ENCODE assay signal across 1 cellular context in genomic region chr19:41225238-41226052, GRCh38.
TF ChIP-seq lines count a peak whose summit lies in the region.

No MANE protein-coding gene starts in this region.

TF ChIP-seq in HEK293, 187 proteins besides CTCF, POLR2A, EP300 and RAD21 (continued from another document and continues in another):
- no peak for TF ChIP-seq ZNF266 (tag by site-specific recombination; IDR thresholded peaks at IDR 0.05; ENCODE audit: low read depth)
- TF ChIP-seq, protein P1, sequence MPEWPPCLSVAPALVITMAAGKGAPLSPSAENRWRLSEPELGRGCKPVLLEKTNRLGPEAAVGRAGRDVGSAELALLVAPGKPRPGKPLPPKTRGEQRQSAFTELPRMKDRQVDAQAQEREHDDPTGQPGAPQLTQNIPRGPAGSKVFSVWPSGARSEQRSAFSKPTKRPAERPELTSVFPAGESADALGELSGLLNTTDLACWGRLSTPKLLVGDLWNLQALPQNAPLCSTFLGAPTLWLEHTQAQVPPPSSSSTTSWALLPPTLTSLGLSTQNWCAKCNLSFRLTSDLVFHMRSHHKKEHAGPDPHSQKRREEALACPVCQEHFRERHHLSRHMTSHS (tag by site-specific recombination; IDR thresholded peaks at IDR 0.05) = no peak
- no peak for TF ChIP-seq YY1 (tag by site-specific recombination; IDR thresholded peaks at IDR 0.05)
- TF ChIP-seq YY2 (tag by site-specific recombination; IDR thresholded peaks at IDR 0.05) = 0 out of 2 replicates have a peak, but pooled peaks have one; percentile 7
- no peak for TF ChIP-seq ZNF391 (tag by site-specific recombination; IDR thresholded peaks at IDR 0.05; ENCODE audit: borderline replicate concordance, low read depth)
- TF ChIP-seq ZNF449 (tag by site-specific recombination; IDR thresholded peaks at IDR 0.05) = no peak
- no peak for TF ChIP-seq ZNF202 (tag by site-specific recombination; IDR thresholded peaks at IDR 0.05; ENCODE audit: borderline replicate concordance)
- TF ChIP-seq ZNF350 (tag by site-specific recombination; IDR thresholded peaks at IDR 0.05) = no peak
- peak; percentile 75 for TF ChIP-seq PRDM10 (tag by site-specific recombination; IDR thresholded peaks at IDR 0.05)
- TF ChIP-seq, protein P2, sequence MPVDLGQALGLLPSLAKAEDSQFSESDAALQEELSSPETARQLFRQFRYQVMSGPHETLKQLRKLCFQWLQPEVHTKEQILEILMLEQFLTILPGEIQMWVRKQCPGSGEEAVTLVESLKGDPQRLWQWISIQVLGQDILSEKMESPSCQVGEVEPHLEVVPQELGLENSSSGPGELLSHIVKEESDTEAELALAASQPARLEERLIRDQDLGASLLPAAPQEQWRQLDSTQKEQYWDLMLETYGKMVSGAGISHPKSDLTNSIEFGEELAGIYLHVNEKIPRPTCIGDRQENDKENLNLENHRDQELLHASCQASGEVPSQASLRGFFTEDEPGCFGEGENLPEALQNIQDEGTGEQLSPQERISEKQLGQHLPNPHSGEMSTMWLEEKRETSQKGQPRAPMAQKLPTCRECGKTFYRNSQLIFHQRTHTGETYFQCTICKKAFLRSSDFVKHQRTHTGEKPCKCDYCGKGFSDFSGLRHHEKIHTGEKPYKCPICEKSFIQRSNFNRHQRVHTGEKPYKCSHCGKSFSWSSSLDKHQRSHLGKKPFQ (tag by site-specific recombination; IDR thresholded peaks at IDR 0.05) = no peak
- peak; percentile 79; the same call in 1 of the 2 replicates for TF ChIP-seq WT1 (tag by site-specific recombination; IDR thresholded peaks at IDR 0.05)
- TF ChIP-seq, protein P3, sequence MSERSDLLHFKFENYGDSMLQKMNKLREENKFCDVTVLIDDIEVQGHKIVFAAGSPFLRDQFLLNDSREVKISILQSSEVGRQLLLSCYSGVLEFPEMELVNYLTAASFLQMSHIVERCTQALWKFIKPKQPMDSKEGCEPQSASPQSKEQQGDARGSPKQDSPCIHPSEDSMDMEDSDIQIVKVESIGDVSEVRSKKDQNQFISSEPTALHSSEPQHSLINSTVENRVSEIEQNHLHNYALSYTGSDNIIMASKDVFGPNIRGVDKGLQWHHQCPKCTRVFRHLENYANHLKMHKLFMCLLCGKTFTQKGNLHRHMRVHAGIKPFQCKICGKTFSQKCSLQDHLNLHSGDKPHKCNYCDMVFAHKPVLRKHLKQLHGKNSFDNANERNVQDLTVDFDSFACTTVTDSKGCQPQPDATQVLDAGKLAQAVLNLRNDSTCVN (tag by site-specific recombination; optimal IDR thresholded peaks at IDR 0.05) = no peak
- peak; percentile 99 for TF ChIP-seq SP7 (tag by site-specific recombination; IDR thresholded peaks at IDR 0.05)
- TF ChIP-seq ZNF404 (tag by site-specific recombination; IDR thresholded peaks at IDR 0.05) = no peak
- TF ChIP-seq ZFP3 (tag by site-specific recombination; IDR thresholded peaks at IDR 0.05; ENCODE audit: low read depth) = no peak
- TF ChIP-seq, protein P4, sequence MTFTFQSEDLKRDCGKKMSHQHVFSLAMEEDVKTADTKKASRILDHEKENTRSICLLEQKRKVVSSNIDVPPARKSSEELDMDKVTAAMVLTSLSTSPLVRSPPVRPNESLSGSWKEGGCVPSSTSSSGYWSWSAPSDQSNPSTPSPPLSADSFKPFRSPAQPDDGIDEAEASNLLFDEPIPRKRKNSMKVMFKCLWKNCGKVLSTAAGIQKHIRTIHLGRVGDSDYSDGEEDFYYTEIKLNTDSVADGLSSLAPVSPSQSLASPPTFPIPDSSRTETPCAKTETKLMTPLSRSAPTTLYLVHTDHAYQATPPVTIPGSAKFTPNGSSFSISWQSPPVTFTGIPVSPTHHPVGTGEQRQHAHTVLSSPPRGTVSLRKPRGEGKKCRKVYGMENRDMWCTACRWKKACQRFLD (tag by site-specific recombination; IDR thresholded peaks at IDR 0.05) = no peak
- TF ChIP-seq SCRT2 (tag by site-specific recombination; IDR thresholded peaks at IDR 0.05) = no peak
- no peak for TF ChIP-seq ZNF830 (tag by site-specific recombination; IDR thresholded peaks at IDR 0.05; ENCODE audit: low read depth)
- no peak for TF ChIP-seq ZNF354C (tag by site-specific recombination; IDR thresholded peaks at IDR 0.05; ENCODE audit: borderline replicate concordance, low read depth)
- peak; percentile 71 for TF ChIP-seq ZBTB17 (tag by site-specific recombination; IDR thresholded peaks at IDR 0.05)
- TF ChIP-seq ZNF701 (tag by site-specific recombination; IDR thresholded peaks at IDR 0.05) = no peak
- TF ChIP-seq ZNF776 (tag by site-specific recombination; IDR thresholded peaks at IDR 0.05; ENCODE audit: borderline replicate concordance) = no peak
- no peak for TF ChIP-seq ELK4 (IDR thresholded peaks at IDR 0.05; ENCODE audit: borderline replicate concordance, low read depth, low read length)
- TF ChIP-seq ZNF335 (tag by site-specific recombination; conservative IDR thresholded peaks at IDR 0.05) = no peak
- no peak for TF ChIP-seq ZNF558 (tag by site-specific recombination; IDR thresholded peaks at IDR 0.05)
- TF ChIP-seq ZNF777 (tag by site-specific recombination; IDR thresholded peaks at IDR 0.05; ENCODE audit: borderline replicate concordance) = peak; percentile 14; the same call in 1 of the 2 replicates
- peak; percentile 60 for TF ChIP-seq ZNF324 (tag by site-specific recombination; IDR thresholded peaks at IDR 0.05)
- TF ChIP-seq TRIM28 (IDR thresholded peaks at IDR 0.05; ENCODE audit: borderline replicate concordance, low read length) = no peak
- TF ChIP-seq EGR2 (tag by site-specific recombination; IDR thresholded peaks at IDR 0.05; ENCODE audit: low read depth) = peak; percentile 87; the same call in 1 of the 2 replicates
- TF ChIP-seq, protein P5, sequence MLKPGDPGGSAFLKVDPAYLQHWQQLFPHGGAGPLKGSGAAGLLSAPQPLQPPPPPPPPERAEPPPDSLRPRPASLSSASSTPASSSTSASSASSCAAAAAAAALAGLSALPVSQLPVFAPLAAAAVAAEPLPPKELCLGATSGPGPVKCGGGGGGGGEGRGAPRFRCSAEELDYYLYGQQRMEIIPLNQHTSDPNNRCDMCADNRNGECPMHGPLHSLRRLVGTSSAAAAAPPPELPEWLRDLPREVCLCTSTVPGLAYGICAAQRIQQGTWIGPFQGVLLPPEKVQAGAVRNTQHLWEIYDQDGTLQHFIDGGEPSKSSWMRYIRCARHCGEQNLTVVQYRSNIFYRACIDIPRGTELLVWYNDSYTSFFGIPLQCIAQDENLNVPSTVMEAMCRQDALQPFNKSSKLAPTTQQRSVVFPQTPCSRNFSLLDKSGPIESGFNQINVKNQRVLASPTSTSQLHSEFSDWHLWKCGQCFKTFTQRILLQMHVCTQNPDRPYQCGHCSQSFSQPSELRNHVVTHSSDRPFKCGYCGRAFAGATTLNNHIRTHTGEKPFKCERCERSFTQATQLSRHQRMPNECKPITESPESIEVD (tag by site-specific recombination; IDR thresholded peaks at IDR 0.05) = no peak
- no peak for TF ChIP-seq ZNF26 (tag by site-specific recombination; IDR thresholded peaks at IDR 0.05)
- no peak for TF ChIP-seq SCRT1 (tag by site-specific recombination; IDR thresholded peaks at IDR 0.05; ENCODE audit: borderline replicate concordance)
- TF ChIP-seq ZNF221 (tag by site-specific recombination; IDR thresholded peaks at IDR 0.05; ENCODE audit: borderline replicate concordance) = no peak
- no peak for TF ChIP-seq ZNF76 (tag by site-specific recombination; IDR thresholded peaks at IDR 0.05; ENCODE audit: borderline replicate concordance, low read depth)
- TF ChIP-seq ZNF654 (tag by site-specific recombination; IDR thresholded peaks at IDR 0.05; ENCODE audit: low read depth) = no peak
- no peak for TF ChIP-seq ZNF513 (tag by site-specific recombination; IDR thresholded peaks at IDR 0.05)
- no peak for TF ChIP-seq TSHZ1 (tag by site-specific recombination; IDR thresholded peaks at IDR 0.05; ENCODE audit: borderline replicate concordance)
- no peak for TF ChIP-seq KLF16 (tag by site-specific recombination; IDR thresholded peaks at IDR 0.05)
- no peak for TF ChIP-seq ZNF560 (tag by site-specific recombination; IDR thresholded peaks at IDR 0.05; ENCODE audit: borderline replicate concordance)
- TF ChIP-seq ZNF585B (tag by site-specific recombination; IDR thresholded peaks at IDR 0.05) = no peak
- no peak for TF ChIP-seq ZNF223 (tag by site-specific recombination; IDR thresholded peaks at IDR 0.05)
- no peak for TF ChIP-seq ZNF596 (tag by site-specific recombination; IDR thresholded peaks at IDR 0.05)
